7 cellular contexts compared by ENCODE assay signal in genomic region chr2:109692831-109693230, GRCh38.
A peak's percentile ranks its signal among the peaks of the same experiment; 100 is the strongest.
DNase-seq lines count a peak whose midpoint lies in the region; ATAC-seq and TF ChIP-seq lines count a peak whose summit lies in the region.
"Not testable (repeated sequence)": the region's sequence is repeated elsewhere in the genome, so short reads cannot be mapped to it uniquely, and the experiment has no call there.

No MANE protein-coding gene starts in this region.

- not testable (repeated sequence) for TF ChIP-seq CTCF in GM23338 (conservative IDR thresholded peaks at IDR 0.05; ENCODE audit: low read depth in 2 of 2); body of pancreas (IDR thresholded peaks at IDR 0.05); esophagus squamous epithelium (IDR thresholded peaks at IDR 0.05); progenitor cell of endocrine pancreas (IDR thresholded peaks at IDR 0.05; ENCODE audit: unreplicated experiment); stomach (IDR thresholded peaks at IDR 0.05); transverse colon (IDR thresholded peaks at IDR 0.05)

- H3K4me3 ChIP-seq in GM23338; body of pancreas; esophagus squamous epithelium; mesendoderm (ENCODE audit: low read length); stomach; transverse colon: not testable (repeated sequence)

- H3K9me3 ChIP-seq in body of pancreas, esophagus squamous epithelium, stomach, transverse colon: not testable (repeated sequence)

- peaks cover 16% of the 10 kb centered on the region; the same call in 2 of the 3 replicates for H3K4me1 Mint-ChIP-seq in GM23338
- peaks cover 52% of the 10 kb centered on the region for H3K4me1 Mint-ChIP-seq in progenitor cell of endocrine pancreas (ENCODE audit: low read depth)

- H3K56ac ChIP-seq in mesendoderm (ENCODE audit: low read length), result peak overlapping the region; percentile 58

- H3K4me3 Mint-ChIP-seq in GM23338; progenitor cell of endocrine pancreas (ENCODE audit: low read depth): not testable (repeated sequence)

- H4K20me1 ChIP-seq in GM23338 (replicated peaks; ENCODE audit: insufficient read depth), result not testable (repeated sequence)

- not testable (repeated sequence) for H3K4me1 ChIP-seq in GM23338 (ENCODE audit: insufficient read depth); mesendoderm (ENCODE audit: control insufficient read depth, low read depth, low read length)
- H3K4me1 ChIP-seq in body of pancreas (peaks cover 38% of the 10 kb centered on the region), esophagus squamous epithelium (peaks cover 33 to 78% (median 52%) of the 10 kb centered on the region in 3 donors), stomach (peaks cover 18 to 56% (median 40%) of the 10 kb centered on the region in 4 donors), transverse colon (peaks cover 47 to 77% (median 57%) of the 10 kb centered on the region in 4 donors)

- H2AFZ ChIP-seq in GM23338, result peak overlapping the region; percentile 52

- H3K36me3 Mint-ChIP-seq in GM23338 (ENCODE audit: low read depth); progenitor cell of endocrine pancreas (ENCODE audit: insufficient read depth): not testable (repeated sequence)

- TF ChIP-seq POLR2A in body of pancreas (IDR thresholded peaks at IDR 0.05); esophagus squamous epithelium (IDR thresholded peaks at IDR 0.05); stomach (IDR thresholded peaks at IDR 0.05); transverse colon (IDR thresholded peaks at IDR 0.05): not testable (repeated sequence)

- not testable (repeated sequence) for H2BK15ac ChIP-seq in mesendoderm (replicated peaks; ENCODE audit: low read depth)

- peak overlapping the region; percentile 88 for H3K4ac ChIP-seq in mesendoderm (ENCODE audit: low read depth, low read length)

- H3K79me2 ChIP-seq in GM23338 (replicated peaks; ENCODE audit: insufficient read depth); mesendoderm (ENCODE audit: control insufficient read depth, insufficient read depth, low read length): not testable (repeated sequence)

- not testable (repeated sequence) for H3K23ac ChIP-seq in mesendoderm (ENCODE audit: low read length)

- H3K27me3 ChIP-seq in GM23338 (ENCODE audit: insufficient read depth); body of pancreas; esophagus squamous epithelium; mesendoderm (ENCODE audit: insufficient read depth, low read length, poor library complexity); stomach; transverse colon: not testable (repeated sequence)

- peak overlapping the region; percentile 85 for H2BK5ac ChIP-seq in mesendoderm (ENCODE audit: low read length)

- not testable (repeated sequence) for DNase-seq in GM23338 (ENCODE audit: low spot score); body of pancreas; esophagus squamous epithelium (lab: John Stamatoyannopoulos, UW); progenitor cell of endocrine pancreas (ENCODE audit: low spot score, unreplicated experiment); stomach; transverse colon
- peak; percentile 91 for DNase-seq in mesendoderm

- in situ Hi-C loops in transverse colon (cut with MboI; ENCODE audit: low pct_ligation_motif_present in 1 of 4, low pct_unique_long_range_greater_than_20kb in 1 of 4, low sequenced_read_pairs in 3 of 4), result not testable (repeated sequence)

- ATAC-seq in GM23338, body of pancreas: not testable (repeated sequence)

- not testable (repeated sequence) for H3K27me3 Mint-ChIP-seq in GM23338 (ENCODE audit: insufficient read depth, low read depth, poor library complexity); progenitor cell of endocrine pancreas

- not testable (repeated sequence) for H2AK5ac ChIP-seq in mesendoderm (ENCODE audit: low read length)

- not testable (repeated sequence) for TF ChIP-seq EP300 in stomach (IDR thresholded peaks at IDR 0.05); transverse colon (IDR thresholded peaks at IDR 0.05; ENCODE audit: low read depth)

- not testable (repeated sequence) for H3K79me1 ChIP-seq in mesendoderm (ENCODE audit: low read length)

- H3K9me3 Mint-ChIP-seq in GM23338; progenitor cell of endocrine pancreas (ENCODE audit: low read depth): not testable (repeated sequence)

- H3K4me2 ChIP-seq in GM23338; mesendoderm (ENCODE audit: low read length): not testable (repeated sequence)

- not testable (repeated sequence) for H4K8ac ChIP-seq in mesendoderm (ENCODE audit: low read depth, low read length)

- WGBS in body of pancreas, 2 donors, result 75 to 81% methylated on average over 4 to 9 of the region's 9 CpGs
- WGBS in esophagus squamous epithelium, 2 donors, result 63 to 68% methylated on average over 6 to 8 of the region's 9 CpGs
- WGBS in mesendoderm (ENCODE audit: extremely low coverage, insufficient coverage, low lambda C conversion rate), result no CpG with 5 or more reads among the region's 9 CpGs
- WGBS in stomach, 5 donors, result 76 to 85% (median 82%) methylated on average over 9 of the region's 9 CpGs
- 50 to 54% methylated on average over 5 to 9 of the region's 9 CpGs for whole genome bisulfite sequencing in transverse colon (ENCODE audit: low coverage in 1 of 2), 2 donors

- H3K27ac Mint-ChIP-seq in GM23338, result not testable (repeated sequence)
- peak overlapping the region; percentile 90 for H3K27ac Mint-ChIP-seq in progenitor cell of endocrine pancreas

- H3K27ac ChIP-seq in GM23338 (ENCODE audit: low read depth), result not testable (repeated sequence)
- H3K27ac ChIP-seq in body of pancreas (peak overlapping the region in 3 of 4 donors; percentile 66 to 86 (median 78)), esophagus squamous epithelium (peak overlapping the region; percentile 68 to 94 (median 90)), mesendoderm (ENCODE audit: low read depth, low read length) (peak overlapping the region; percentile 89), stomach (peak overlapping the region in 3 of 5 donors; percentile 84 to 90 (median 84)), transverse colon (peak overlapping the region; percentile 92 to 97 (median 95))

- H3K36me3 ChIP-seq in GM23338 (ENCODE audit: insufficient read depth); body of pancreas (replicated peaks in 1 of 2; ENCODE audit: insufficient read depth in 1 of 2, low read depth in 2 of 2); esophagus squamous epithelium; mesendoderm (ENCODE audit: control insufficient read depth, insufficient read depth, low read length); stomach; transverse colon: not testable (repeated sequence)

- intact Hi-C loops in body of pancreas (cut with DNase I); esophagus squamous epithelium (cut with DNase I); stomach (cut with DNase I; ENCODE audit: low total_unique reads): not testable (repeated sequence)
- intact Hi-C loops in transverse colon (cut with DNase I; ENCODE audit: low total_unique reads), result loop anchor here (5.0 kb wide), 1 partner anchor 81 kb away; the partner anchor contains the start of genes SEPTIN10 and SOWAHC

- H2BK120ac ChIP-seq in mesendoderm (ENCODE audit: low read depth, low read length), result peak overlapping the region; percentile 92

- not testable (repeated sequence) for H3F3A ChIP-seq in GM23338 (replicated peaks; ENCODE audit: low read depth)

- peak overlapping the region; percentile 89 for H3K18ac ChIP-seq in mesendoderm (ENCODE audit: low read length)

- not testable (repeated sequence) for H4K5ac ChIP-seq in mesendoderm (ENCODE audit: low read length)

- not testable (repeated sequence) for H3K9ac ChIP-seq in mesendoderm (ENCODE audit: low read length)

- not testable (repeated sequence) for H3K9me2 ChIP-seq in GM23338 (ENCODE audit: insufficient read depth)
